Comparison of ENCODE assay signal across 7 cellular contexts in genomic region chr1:152304773-152305172, GRCh38. TPM values are rescaled to one million over a fixed set of nuclear protein-coding genes. Genes with fewer than 3 reads are reported as not detected.
"Had no signal": no experiment of that assay in that cellular context is flagged by ENCODE, and none has a peak within 500 bp of the region (broad histone marks: within the 10 kb centered on the region; RNA-seq: fewer than 3 reads in every experiment).

No MANE protein-coding gene starts in this region.

RNA-seq across cellular contexts. Expression of gene FLG, which starts 20.3 kb away (rescaled TPM):
- total RNA-seq: H7, HepG2 had no signal
- polyA plus RNA-seq: IgD-negative memory B cell had no signal

RNA-seq across cellular contexts. Expression of gene FLG2, which starts 55.0 kb away (rescaled TPM):
- total RNA-seq: GM23248, H4, H7, HepG2, HFFc6, HT1080 had no signal
- polyA plus RNA-seq: GM23248, HepG2, IgD-negative memory B cell had no signal
